Comparison of ENCODE assay signal across 28 cellular contexts in the genomic region with DNA sequence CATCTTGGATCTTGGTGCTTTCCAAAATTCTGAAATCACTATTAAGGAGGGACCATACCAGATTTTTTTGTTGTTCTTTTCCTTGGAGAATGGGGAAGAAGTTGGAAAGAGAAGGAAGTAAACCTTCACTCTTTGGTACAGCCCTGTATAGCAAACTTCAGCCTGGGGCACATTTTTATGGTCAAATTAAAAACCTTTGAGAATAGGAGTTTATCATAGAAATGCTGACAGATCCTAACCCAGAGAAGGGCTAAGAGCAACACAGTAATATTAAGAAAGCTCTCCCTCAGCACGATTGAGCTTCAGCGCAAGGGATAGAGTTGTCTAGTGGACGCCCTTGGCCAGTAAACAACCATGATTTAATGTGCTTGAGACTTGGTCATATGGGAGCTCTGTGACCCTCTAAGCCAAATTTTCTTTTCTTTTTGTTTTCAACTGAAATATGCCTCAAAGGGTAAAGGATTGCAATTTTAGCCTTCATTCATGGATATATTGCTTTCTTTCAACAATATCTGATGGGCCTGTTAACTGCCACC.
"Had no signal": no experiment of that assay in that cellular context is flagged by ENCODE, and none has a peak within 500 bp of the region (broad histone marks: within the 10 kb centered on the region; RNA-seq: fewer than 3 reads in every experiment).

No MANE protein-coding gene starts in this region.

- DNase-seq: activated CD4-positive, alpha-beta memory T cell treated with anti-CD3 and anti-CD28 coated beads for 36 hours; activated CD4-positive, alpha-beta T cell treated with anti-CD3 and anti-CD28 coated beads, Interleukin-2, amount 10 ng/mL, durations not matched to agents 24 days and 14 days; activated CD8-positive, alpha-beta memory T cell treated with anti-CD3 and anti-CD28 coated beads, Interleukin-2, amount 50 U/mL, for 4 hours; activated effector memory CD4-positive, alpha-beta T cell treated with anti-CD3 and anti-CD28 coated beads, Interleukin-2, amount 50 U/mL, for 16 hours; activated naive CD4-positive, alpha-beta T cell treated with anti-CD3 and anti-CD28 coated beads, Interleukin-2, amount 10 ng/mL, durations not matched to agents 7 days and 5 days; activated naive CD8-positive, alpha-beta T cell treated with anti-CD3 and anti-CD28 coated beads, Interleukin-2, amount 10 ng/mL, durations not matched to agents 7 days and 5 days; activated T-cell treated with anti-CD3 and anti-CD28 coated beads, Interleukin-2, amount 50 U/mL, for 1 hour; central memory CD4-positive, alpha-beta T cell; endodermal cell; foreskin keratinocyte; heart right ventricle; kidney glomerular epithelial cell; mammary epithelial cell; midbrain; naive thymus-derived CD8-positive, alpha-beta T cell; stimulated activated CD4-positive, alpha-beta T cell treated with anti-CD3 and anti-CD28 coated beads, Interleukin-15, amount 100 ng/mL, for 24 hours; stimulated activated CD4-positive, alpha-beta T cell treated with anti-CD3 and anti-CD28 coated beads, Interleukin-2, amount 100 ng/mL, for 24 hours; stimulated activated naive B cell treated with anti-CD40 and anti-IgM and Interleukin-4, amounts not matched to agents 10 μg/mL and 1 μg/mL and 100 μg/mL, for 72 hours; stomach; T-helper 17 cell; T1000; thyroid gland; upper lobe of left lung; WERI-Rb-1 had no signal

- ATAC-seq: activated CD4-positive, CD25-positive, alpha-beta regulatory T cell treated with anti-CD3 and anti-CD28 coated beads, Interleukin-2, amount 50 U/mL, for 24 hours; esophagus mucosa; foreskin keratinocyte; naive thymus-derived CD8-positive, alpha-beta T cell; sciatic nerve; stimulated activated naive B cell treated with anti-CD40 and anti-IgM and Interleukin-4, amounts not matched to agents 10 μg/mL and 1 μg/mL and 100 μg/mL, for 72 hours; T-helper 17 cell had no signal

- H3K4me3 ChIP-seq: heart right ventricle, stomach, thyroid gland, upper lobe of left lung, vagina had no signal

- H3K27ac ChIP-seq: foreskin keratinocyte, stomach, thyroid gland, upper lobe of left lung, vagina, WERI-Rb-1 had no signal

- H3K4me1 ChIP-seq: foreskin keratinocyte, heart right ventricle, stomach, upper lobe of left lung, vagina had no signal

- H3K9me3 ChIP-seq: heart right ventricle, stomach, thyroid gland, upper lobe of left lung, vagina had no signal

- H3K36me3 ChIP-seq: heart right ventricle, stomach, thyroid gland, upper lobe of left lung, vagina, WERI-Rb-1 had no signal

- H3K27me3 ChIP-seq: heart right ventricle, stomach, thyroid gland, upper lobe of left lung, vagina had no signal
